In the genomic region with DNA sequence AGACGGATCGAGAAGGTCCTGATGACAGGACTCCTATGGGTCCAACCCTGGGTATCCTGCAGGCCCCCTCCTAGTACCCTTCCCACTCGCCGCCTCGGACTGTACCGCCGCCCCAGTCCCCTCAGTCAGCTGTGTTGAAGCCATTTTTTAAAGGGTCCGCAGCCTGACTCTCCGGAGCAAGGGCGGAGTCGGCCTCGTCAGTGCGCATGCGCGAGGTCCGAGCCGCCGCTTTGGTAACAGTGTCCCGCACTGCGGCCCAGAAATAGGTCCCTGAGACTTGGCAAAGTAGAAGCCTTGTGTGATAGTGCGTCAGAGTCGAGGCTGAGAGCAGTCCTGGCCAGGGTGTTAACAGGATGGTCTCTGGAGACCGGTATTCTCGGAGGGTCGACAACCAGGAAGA, we compare ENCODE assay signal across 18 cellular contexts.
DNase-seq lines count a peak whose midpoint lies in the region; ATAC-seq and FAIRE-seq lines count a peak whose summit lies in the region.
"Had no signal": no experiment of that assay in that cellular context is flagged by ENCODE, and none has a peak within 500 bp of the region (broad histone marks: within the 10 kb centered on the region; RNA-seq: fewer than 3 reads in every experiment).

No MANE protein-coding gene starts in this region.

- DNase-seq in NCI-H82 (lab: John Stamatoyannopoulos, UW) (peak; percentile 33), NCI-H82 treated with DMSO at 0.1 percent for 48 hours (lab: John Stamatoyannopoulos, UW; ENCODE audit: unreplicated experiment) (no peak), NCI-H748 (lab: John Stamatoyannopoulos, UW; ENCODE audit: unreplicated experiment) (peak; percentile 79), UCSD-AML1 (lab: John Stamatoyannopoulos, UW; ENCODE audit: unreplicated experiment) (peak; percentile 0), urothelium cell line (ENCODE audit: low spot score) (peak; percentile 65), iPS-NIHi11 (ENCODE audit: low spot score) (no peak)
- DNase-seq: EL, MM.1S, NCI-H1092 treated with DMSO at 0.1 percent for 48 hours, NCI-H2029 treated with DMSO at 0.1 percent for 48 hours, NCI-H226, NCI-H526 treated with DMSO at 0.1 percent for 48 hours, SHP77 treated with DMSO at 0.1 percent for 48 hours, T-helper 17 cell had no signal

- no peak for ATAC-seq in HG03521 (IDR thresholded peaks at IDR 0.05; ENCODE audit: unreplicated experiment)
- ATAC-seq: HepG2, T-helper 17 cell had no signal

- FAIRE-seq in urothelium cell line (lab: Jason Lieb, UNC): no peak
- FAIRE-seq: H1, HepG2, RCC 7860 had no signal

Comparison
In these comparisons a context has a peak if more than half of its experiments do, and no peak if none do; other contexts are left out.
1. DNase-seq: peak in NCI-H82 (single experiment), NCI-H748 (single experiment), UCSD-AML1 (single experiment) and urothelium cell line (single experiment); none in NCI-H82 treated with DMSO at 0.1 percent for 48 hours (single experiment) and iPS-NIHi11 (single experiment).